Comparison of ENCODE assay signal across 8 cellular contexts in the genomic region with DNA sequence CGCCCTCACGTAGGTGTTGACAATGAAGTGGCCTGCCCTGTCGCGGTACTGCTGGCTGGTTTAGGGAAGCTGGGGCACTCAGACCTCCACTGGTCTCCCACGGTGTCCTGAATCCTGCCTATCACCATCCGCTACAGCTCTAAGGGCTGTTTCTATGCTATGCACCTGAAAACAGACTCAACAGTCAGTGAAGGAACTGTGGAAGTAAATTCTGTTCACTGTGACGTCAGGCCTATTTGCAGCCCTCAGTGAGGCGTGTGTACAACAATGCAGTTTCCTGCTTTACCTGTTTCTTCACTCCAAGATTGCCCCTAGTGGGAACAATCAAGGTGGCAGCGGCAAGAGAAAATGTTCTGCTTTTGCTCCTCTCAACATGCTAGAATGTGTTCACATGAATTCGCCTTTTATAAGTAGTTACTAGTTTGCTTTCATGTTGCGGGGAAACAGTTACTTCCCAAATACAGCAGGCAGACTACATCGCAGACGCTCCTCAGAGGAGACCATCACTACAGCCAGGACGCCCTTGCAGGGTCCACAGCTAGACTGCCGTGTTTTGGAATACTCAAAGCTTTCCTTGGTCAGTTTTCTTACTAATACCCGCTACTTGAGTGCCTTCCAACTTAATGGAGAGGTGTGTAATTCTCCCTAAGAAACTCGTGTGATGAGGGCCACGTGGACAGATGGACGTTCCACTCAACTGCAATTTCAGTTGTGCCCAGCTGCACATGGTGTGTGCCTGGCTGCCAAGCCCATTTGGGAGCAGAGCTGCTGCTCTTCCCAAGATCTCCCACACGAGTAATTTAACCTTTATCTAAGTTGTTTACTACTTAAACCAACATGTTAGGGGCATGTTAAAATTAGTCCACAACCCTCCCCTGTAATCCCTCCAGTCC. TPM values are rescaled to one million over a fixed set of nuclear protein-coding genes. Genes with fewer than 3 reads are reported as not detected.
DNase-seq lines count a peak whose midpoint lies in the region; ATAC-seq and TF ChIP-seq lines count a peak whose summit lies in the region.

No MANE protein-coding gene starts in this region.

- peaks cover 25% of the 10 kb centered on the region for H3K36me3 Mint-ChIP-seq in HFFc6 (ENCODE audit: low read depth)

- H3K36me3 ChIP-seq in muscle layer of duodenum (ENCODE audit: control insufficient read depth in 1 of 2, insufficient read depth in 2 of 2, low read length in 2 of 2): peaks cover 37 to 38% of the 10 kb centered on the region in 2 donors
- peaks cover 0 to 63% of the 10 kb centered on the region in 2 donors for H3K36me3 ChIP-seq in gastroesophageal sphincter

- no peaks in the 10 kb centered on the region for H3K27me3 ChIP-seq in muscle layer of duodenum (ENCODE audit: low read depth, low read length)
- H3K27me3 ChIP-seq in gastroesophageal sphincter: no peaks in the 10 kb centered on the region

- no peak overlapping the region for H3K27ac Mint-ChIP-seq in HFFc6

- TF ChIP-seq CTCF in 22Rv1 (IDR thresholded peaks at IDR 0.05) (peak; percentile 15; the same call in 1 of the 2 replicates), GM12872 (IDR thresholded peaks at IDR 0.05; ENCODE audit: insufficient read depth, low read depth, low read length) (peak; percentile 31; the same call in 2 of the 3 replicates), NB4 (IDR thresholded peaks at IDR 0.05; ENCODE audit: low read depth, low read length) (peak; percentile 12), gastroesophageal sphincter (IDR thresholded peaks at IDR 0.05) (no peak), HFFc6 (IDR thresholded peaks at IDR 0.05) (no peak)

- TF ChIP-seq POLR2A in NB4 (IDR thresholded peaks at IDR 0.05; ENCODE audit: extremely low read depth, insufficient read length): no peak
- TF ChIP-seq POLR2A in gastroesophageal sphincter (IDR thresholded peaks at IDR 0.05): no peak

- no peak overlapping the region for H3K4me3 ChIP-seq in NB4 (ENCODE audit: low read depth, low read length)
- H3K4me3 ChIP-seq in muscle layer of duodenum (ENCODE audit: low read depth in 1 of 2, low read length in 2 of 2): no peak overlapping the region
- H3K4me3 ChIP-seq in gastroesophageal sphincter: no peak overlapping the region

- peaks cover 5 to 14% of the 10 kb centered on the region in 2 donors for H3K4me1 ChIP-seq in muscle layer of duodenum (ENCODE audit: control insufficient read depth in 1 of 2, insufficient read depth in 2 of 2, low read length in 2 of 2)
- H3K4me1 ChIP-seq in gastroesophageal sphincter: peaks cover 5 to 43% (median 13%) of the 10 kb centered on the region in 3 donors

- 46 to 48% methylated on average over 9 to 17 of the region's 20 CpGs for WGBS in gastroesophageal sphincter (ENCODE audit: low coverage in 1 of 2), 2 donors

- H3K9me3 Mint-ChIP-seq in HFFc6: no peaks in the 10 kb centered on the region

- ATAC-seq in gastroesophageal sphincter: no peak

- H3K9me3 ChIP-seq in muscle layer of duodenum (ENCODE audit: control insufficient read depth in 1 of 2, low read length in 2 of 2): no peaks in the 10 kb centered on the region
- no peaks in the 10 kb centered on the region for H3K9me3 ChIP-seq in gastroesophageal sphincter

- peaks cover 8% of the 10 kb centered on the region for H3K27me3 Mint-ChIP-seq in HFFc6 (ENCODE audit: insufficient read depth)

- H3K27ac ChIP-seq in 22Rv1: peak overlapping the region; percentile 61
- peak overlapping the region; percentile 36 for H3K27ac ChIP-seq in muscle layer of duodenum (ENCODE audit: low read length)
- H3K27ac ChIP-seq in gastroesophageal sphincter: peak overlapping the region in 2 of 4 donors; percentile 30

- DNase-seq in NB4 (ENCODE audit: low read depth) (no peak), astrocyte of the hippocampus (ENCODE audit: low read depth, low spot score) (peak; percentile 34), T1000 (lab: John Stamatoyannopoulos, UW) (no peak), HFFc6 (no peak)

- H3K4me1 Mint-ChIP-seq in HFFc6 (ENCODE audit: low read depth): peaks cover 49% of the 10 kb centered on the region

- TF ChIP-seq EP300 in gastroesophageal sphincter (IDR thresholded peaks at IDR 0.05): no peak

- no peak overlapping the region for H3K4me3 Mint-ChIP-seq in HFFc6

RNA-seq across cellular contexts. Expression of a gene that starts 25.4 kb away (rescaled TPM):
- total RNA-seq in gastroesophageal sphincter: 10 to 100 TPM; 49.5 to 75.8 (median 66.5) TPM
- total RNA-seq in HFFc6 (2021; fragmentation: NEBNext Ultra II Directional; extraction: Animal tissue kit (Norgen Biotek cat#: 25700)): 10 to 100 TPM; 31.9 to 36.1 (median 34.8) TPM

RNA-seq across cellular contexts. Expression of a gene that starts 37.0 kb away (rescaled TPM):
- 10 to 100 TPM; 23.2 to 34.8 (median 27.9) TPM for total RNA-seq in gastroesophageal sphincter
- total RNA-seq in HFFc6 (2021; fragmentation: NEBNext Ultra II Directional; extraction: Animal tissue kit (Norgen Biotek cat#: 25700)): 10 to 100 TPM; 19.1 to 26.9 (median 22.6) TPM

RNA-seq across cellular contexts. Expression of a gene that starts 39.3 kb away (rescaled TPM):
- total RNA-seq in gastroesophageal sphincter: 10 to 100 TPM; 12.0 to 28.9 (median 13.8) TPM
- 10 to 100 TPM; 19.9 to 25.2 (median 21.1) TPM for total RNA-seq in HFFc6 (2021; fragmentation: NEBNext Ultra II Directional; extraction: Animal tissue kit (Norgen Biotek cat#: 25700))

RNA-seq across cellular contexts. Expression of a gene that starts 51.6 kb away (rescaled TPM):
- 1 to 10 TPM; 1.3 to 4.6 (median 2.8) TPM for total RNA-seq in gastroesophageal sphincter
- 10 to 100 TPM; 32.8 to 47.0 (median 35.7) TPM for total RNA-seq in HFFc6 (2021; fragmentation: NEBNext Ultra II Directional; extraction: Animal tissue kit (Norgen Biotek cat#: 25700))

Comparison
In these comparisons a context has a peak if more than half of its experiments do, and no peak if none do; other contexts are left out.
1. CTCF ChIP-seq: peak in 22Rv1 (single experiment), GM12872 (single experiment) and NB4 (single experiment); none in gastroesophageal sphincter (0 of 4) and HFFc6 (single experiment).